19 cellular contexts compared by ENCODE assay signal in the genomic region with DNA sequence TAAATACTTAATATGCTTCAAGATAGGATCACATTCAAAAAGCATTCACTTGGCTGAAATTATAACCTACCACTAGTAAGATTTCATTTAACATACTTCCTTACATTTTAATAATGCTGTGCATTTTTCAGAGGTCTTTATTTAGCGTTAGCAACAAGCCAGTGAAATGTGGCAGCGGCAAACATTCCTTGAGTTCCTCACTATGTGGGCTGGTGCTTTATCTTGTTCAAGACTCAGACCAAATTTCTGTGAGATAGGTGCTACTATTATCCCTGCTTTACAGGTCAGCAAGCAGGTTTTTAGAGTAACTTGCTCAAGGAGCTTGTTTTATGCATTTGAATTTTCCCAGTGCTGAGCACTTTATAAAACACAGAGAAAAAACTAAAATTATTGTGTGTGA.
A peak's percentile ranks its signal among the peaks of the same experiment; 100 is the strongest.
DNase-seq lines count a peak whose midpoint lies in the region; TF ChIP-seq lines count a peak whose summit lies in the region.
"Had no signal": no experiment of that assay in that cellular context is flagged by ENCODE, and none has a peak within 500 bp of the region (broad histone marks: within the 10 kb centered on the region; RNA-seq: fewer than 3 reads in every experiment).

No MANE protein-coding gene starts in this region.

- intact Hi-C loops in colonic mucosa (cut with DNase I) = no loop called here

- H3K27ac ChIP-seq in endodermal cell (ENCODE audit: low read depth, low read length) (no peak overlapping the region), colonic mucosa (no peak overlapping the region)
- H3K27ac ChIP-seq: Peyer's patch had no signal

- H3K4me1 Mint-ChIP-seq in endodermal cell (no peaks in the 10 kb centered on the region), mesothelial cell of epicardium (peaks cover 3% of the 10 kb centered on the region), osteocyte (ENCODE audit: unreplicated experiment) (no peaks in the 10 kb centered on the region)
- H3K4me1 Mint-ChIP-seq: CD4-positive, alpha-beta memory T cell; IgD-negative memory B cell had no signal

- H3K9ac ChIP-seq in adipocyte (ENCODE audit: low read length) (no peak overlapping the region), endodermal cell (ENCODE audit: extremely low read depth, low read length, poor library complexity, severe bottlenecking) (peak overlapping the region; percentile 44), colonic mucosa (ENCODE audit: low read depth in 2 of 2, low read length in 2 of 2) (no peak overlapping the region)

- H3K9me3 Mint-ChIP-seq in endodermal cell (no peaks in the 10 kb centered on the region), mesothelial cell of epicardium (no peaks in the 10 kb centered on the region), osteocyte (ENCODE audit: unreplicated experiment) (no peaks in the 10 kb centered on the region)

- H3K27ac Mint-ChIP-seq in endodermal cell (no peak overlapping the region), mesothelial cell of epicardium (peak overlapping the region; percentile 41), osteocyte (ENCODE audit: unreplicated experiment) (no peak overlapping the region)
- H3K27ac Mint-ChIP-seq: CD4-positive, alpha-beta memory T cell; IgD-negative memory B cell had no signal

- peak; percentile 12 for DNase-seq in adipocyte (ENCODE audit: low read depth)
- DNase-seq in endodermal cell = no peak
- DNase-seq in mesothelial cell of epicardium (ENCODE audit: low spot score in 2 of 2, unreplicated experiment in 2 of 2) = no peak
- no peak for DNase-seq in activated CD4-positive, alpha-beta T cell treated with anti-CD3 and anti-CD28 coated beads, Interleukin-2, amount 50 U/mL, for 4 hours
- DNase-seq in activated CD8-positive, alpha-beta memory T cell treated with anti-CD3 and anti-CD28 coated beads, Interleukin-2, amount 50 U/mL, for 4 hours = no peak
- DNase-seq in osteocyte (ENCODE audit: extremely low spot score, unreplicated experiment) = no peak
- no peak for DNase-seq in colonic mucosa
- DNase-seq: BE2C; CD4-positive, alpha-beta memory T cell; DND-41; H7; MV-4-11; NCI-H1417 treated with DMSO at 0.1 percent for 48 hours; NCI-H2029; NCI-H2171 treated with DMSO at 0.1 percent for 48 hours; NCI-H510A; Peyer's patch; SHP77 had no signal

- no peaks in the 10 kb centered on the region for H3K27me3 ChIP-seq in adipocyte (replicated peaks; ENCODE audit: control insufficient read depth, insufficient read depth, low read length)
- no peaks in the 10 kb centered on the region for H3K27me3 ChIP-seq in endodermal cell (ENCODE audit: control insufficient read depth, insufficient read depth, low read length, poor library complexity, severe bottlenecking)
- no peaks in the 10 kb centered on the region for H3K27me3 ChIP-seq in colonic mucosa
- H3K27me3 ChIP-seq: BE2C, Peyer's patch had no signal

- no peaks in the 10 kb centered on the region for H3K36me3 ChIP-seq in adipocyte (ENCODE audit: control insufficient read depth, insufficient read depth, low read length, severe bottlenecking)
- no peaks in the 10 kb centered on the region for H3K36me3 ChIP-seq in endodermal cell (ENCODE audit: control insufficient read depth, insufficient read depth, low read length)
- H3K36me3 ChIP-seq in colonic mucosa = no peaks in the 10 kb centered on the region
- H3K36me3 ChIP-seq: BE2C, Peyer's patch had no signal

- WGBS in endodermal cell (ENCODE audit: insufficient coverage in 1 of 2, insufficient read length in 1 of 2), 2 experiments = 51 to 52% methylated on average over 2 of the region's 2 CpGs

- H3K4me3 Mint-ChIP-seq in endodermal cell = no peak overlapping the region
- H3K4me3 Mint-ChIP-seq in mesothelial cell of epicardium = no peak overlapping the region
- no peak overlapping the region for H3K4me3 Mint-ChIP-seq in osteocyte (ENCODE audit: unreplicated experiment)
- H3K4me3 Mint-ChIP-seq: CD4-positive, alpha-beta memory T cell; IgD-negative memory B cell had no signal

- TF ChIP-seq CTCF in endodermal cell (conservative IDR thresholded peaks at IDR 0.05) (no peak), mesothelial cell of epicardium (IDR thresholded peaks at IDR 0.05; ENCODE audit: unreplicated experiment) (no peak), osteocyte (IDR thresholded peaks at IDR 0.05) (no peak), colonic mucosa (IDR thresholded peaks at IDR 0.05) (no peak)

- no peaks in the 10 kb centered on the region for H3K4me1 ChIP-seq in adipocyte (ENCODE audit: control insufficient read depth, insufficient read depth, low read length)
- H3K4me1 ChIP-seq in endodermal cell (ENCODE audit: control insufficient read depth, insufficient read depth, low read length) = peaks cover 6% of the 10 kb centered on the region
- no peaks in the 10 kb centered on the region for H3K4me1 ChIP-seq in colonic mucosa
- H3K4me1 ChIP-seq: BE2C, Peyer's patch had no signal

- no peaks in the 10 kb centered on the region for H3K27me3 Mint-ChIP-seq in endodermal cell (ENCODE audit: insufficient read depth)
- H3K27me3 Mint-ChIP-seq in mesothelial cell of epicardium (ENCODE audit: low read depth) = no peaks in the 10 kb centered on the region
- H3K27me3 Mint-ChIP-seq in osteocyte (ENCODE audit: unreplicated experiment) = peaks cover 28% of the 10 kb centered on the region
- H3K27me3 Mint-ChIP-seq: IgD-negative memory B cell had no signal

- no peak overlapping the region for H3K4me3 ChIP-seq in adipocyte (ENCODE audit: low read length)
- H3K4me3 ChIP-seq in endodermal cell (ENCODE audit: low read length) = no peak overlapping the region
- no peak overlapping the region for H3K4me3 ChIP-seq in colonic mucosa
- H3K4me3 ChIP-seq: Peyer's patch had no signal

- no peaks in the 10 kb centered on the region for H3K9me3 ChIP-seq in adipocyte (ENCODE audit: control insufficient read depth, low read length)
- H3K9me3 ChIP-seq in endodermal cell (ENCODE audit: control insufficient read depth, low read length) = no peaks in the 10 kb centered on the region
- no peaks in the 10 kb centered on the region for H3K9me3 ChIP-seq in colonic mucosa
- H3K9me3 ChIP-seq: BE2C, Peyer's patch had no signal

- no peaks in the 10 kb centered on the region for H3K36me3 Mint-ChIP-seq in endodermal cell (ENCODE audit: low read depth)
- H3K36me3 Mint-ChIP-seq in mesothelial cell of epicardium = no peaks in the 10 kb centered on the region
- H3K36me3 Mint-ChIP-seq in osteocyte (ENCODE audit: unreplicated experiment) = no peaks in the 10 kb centered on the region
- H3K36me3 Mint-ChIP-seq: CD4-positive, alpha-beta memory T cell; IgD-negative memory B cell had no signal
